10 cellular contexts compared by ENCODE assay signal in genomic region chr2:135299656-135300244, GRCh38.
DNase-seq lines count a peak whose midpoint lies in the region; ATAC-seq and TF ChIP-seq lines count a peak whose summit lies in the region.
"Had no signal": no experiment of that assay in that cellular context is flagged by ENCODE, and none has a peak within 500 bp of the region (broad histone marks: within the 10 kb centered on the region; RNA-seq: fewer than 3 reads in every experiment).

No MANE protein-coding gene starts in this region.

- no peaks in the 10 kb centered on the region for H3K36me3 ChIP-seq in A673 (ENCODE audit: insufficient read depth, low read length, poor library complexity, severe bottlenecking)
- peaks cover 0 to 2% of the 10 kb centered on the region in 2 donors for H3K36me3 ChIP-seq in body of pancreas (replicated peaks in 1 of 2; ENCODE audit: insufficient read depth in 1 of 2, low read depth in 2 of 2)

- peaks cover 3% of the 10 kb centered on the region for H3K4me1 Mint-ChIP-seq in activated CD4-positive, alpha-beta T cell treated with anti-CD3 and anti-CD28 coated beads, Interleukin-2, amount 10 ng/mL, durations not matched to agents 24 days and 14 days
- no peaks in the 10 kb centered on the region for H3K4me1 Mint-ChIP-seq in MCF 10A (ENCODE audit: insufficient read depth, unreplicated experiment)
- H3K4me1 Mint-ChIP-seq: memory B cell had no signal

- POLR2A ChIA-PET in A673 (lab: Charles Lee; ENCODE audit: low non-redundant PET) (no interaction called here), MCF 10A (lab: Yijun Ruan, JAX) (no interaction called here)

- no peak overlapping the region for H3K4me3 ChIP-seq in A673 (ENCODE audit: low read depth, low read length, poor library complexity, severe bottlenecking)
- no peak overlapping the region for H3K4me3 ChIP-seq in body of pancreas
- H3K4me3 ChIP-seq: testis had no signal

- intact Hi-C loops in A673 (cut with micrococcal nuclease; ENCODE audit: unreplicated experiment) (no loop called here), MCF 10A (cut with micrococcal nuclease) (no loop called here), body of pancreas (cut with DNase I) (no loop called here)
- intact Hi-C loops in activated CD4-positive, alpha-beta T cell treated with anti-CD3 and anti-CD28 coated beads, Interleukin-2, amount 10 ng/mL, durations not matched to agents 24 days and 14 days (cut with micrococcal nuclease): no loop called here

- no peak overlapping the region for H3K4me3 Mint-ChIP-seq in activated CD4-positive, alpha-beta T cell treated with anti-CD3 and anti-CD28 coated beads, Interleukin-2, amount 10 ng/mL, durations not matched to agents 24 days and 14 days
- H3K4me3 Mint-ChIP-seq in MCF 10A (ENCODE audit: unreplicated experiment): no peak overlapping the region
- H3K4me3 Mint-ChIP-seq: memory B cell had no signal

- H3K9me3 ChIP-seq in A673 (ENCODE audit: low read depth, low read length, poor library complexity, severe bottlenecking) (no peaks in the 10 kb centered on the region), body of pancreas (no peaks in the 10 kb centered on the region)
- H3K9me3 ChIP-seq: testis had no signal

- TF ChIP-seq CTCF in A673 (conservative IDR thresholded peaks at IDR 0.05; ENCODE audit: low read depth, low read length) (no peak), GM20000 (IDR thresholded peaks at IDR 0.05; ENCODE audit: extremely low read depth, missing control alignments) (no peak), MCF 10A (IDR thresholded peaks at IDR 0.05; ENCODE audit: unreplicated experiment) (no peak), body of pancreas (IDR thresholded peaks at IDR 0.05) (no peak)

- 96 to 98% methylated on average over 1 of the region's 1 CpG for WGBS in body of pancreas, 2 donors

- no peaks in the 10 kb centered on the region for H3K27me3 Mint-ChIP-seq in activated CD4-positive, alpha-beta T cell treated with anti-CD3 and anti-CD28 coated beads, Interleukin-2, amount 10 ng/mL, durations not matched to agents 24 days and 14 days
- H3K27me3 Mint-ChIP-seq in MCF 10A (ENCODE audit: insufficient read depth, unreplicated experiment): no peaks in the 10 kb centered on the region
- H3K27me3 Mint-ChIP-seq: memory B cell had no signal

- CTCF ChIA-PET in A673 (lab: Charles Lee) (no interaction called here), MCF 10A (lab: Yijun Ruan, JAX) (no interaction called here)

- H3K27ac ChIP-seq in A673 (ENCODE audit: low read depth, low read length, poor library complexity, severe bottlenecking) (no peak overlapping the region), body of pancreas (no peak overlapping the region)
- H3K27ac ChIP-seq: testis had no signal

- H3K36me3 Mint-ChIP-seq in activated CD4-positive, alpha-beta T cell treated with anti-CD3 and anti-CD28 coated beads, Interleukin-2, amount 10 ng/mL, durations not matched to agents 24 days and 14 days (ENCODE audit: low read depth): no peaks in the 10 kb centered on the region
- H3K36me3 Mint-ChIP-seq in MCF 10A (ENCODE audit: insufficient read depth, unreplicated experiment): no peaks in the 10 kb centered on the region

- peaks cover 9% of the 10 kb centered on the region for H3K9me3 Mint-ChIP-seq in activated CD4-positive, alpha-beta T cell treated with anti-CD3 and anti-CD28 coated beads, Interleukin-2, amount 10 ng/mL, durations not matched to agents 24 days and 14 days
- peaks cover 8% of the 10 kb centered on the region for H3K9me3 Mint-ChIP-seq in MCF 10A (ENCODE audit: unreplicated experiment)

- H3K4me1 ChIP-seq in A673 (ENCODE audit: insufficient read depth, low read length, poor library complexity, severe bottlenecking): no peaks in the 10 kb centered on the region
- no peaks in the 10 kb centered on the region for H3K4me1 ChIP-seq in body of pancreas
- H3K4me1 ChIP-seq: testis had no signal

- no TSS peak for BruUV-seq in A673 (replicated peaks; lab: Mats Ljungman, UMichigan)
- BruUV-seq in MCF 10A (replicated peaks; lab: Mats Ljungman, UMichigan): no TSS peak

- ATAC-seq in HG03521 (IDR thresholded peaks at IDR 0.05; ENCODE audit: unreplicated experiment) (peak; percentile 61), body of pancreas (no peak)

- H3K27ac Mint-ChIP-seq in activated CD4-positive, alpha-beta T cell treated with anti-CD3 and anti-CD28 coated beads, Interleukin-2, amount 10 ng/mL, durations not matched to agents 24 days and 14 days: no peak overlapping the region
- no peak overlapping the region for H3K27ac Mint-ChIP-seq in MCF 10A (ENCODE audit: low read depth, unreplicated experiment)
- H3K27ac Mint-ChIP-seq: memory B cell had no signal

- DNase-seq in A673 (ENCODE audit: low spot score): peak; percentile 6
- DNase-seq in GM20000 (ENCODE audit: low spot score): peak; percentile 27
- peak; percentile 14 for DNase-seq in astrocyte of the hippocampus (ENCODE audit: low read depth, low spot score)
- DNase-seq in activated CD4-positive, alpha-beta T cell treated with anti-CD3 and anti-CD28 coated beads, Interleukin-2, amount 10 ng/mL, durations not matched to agents 24 days and 14 days: no peak
- no peak for DNase-seq in MCF 10A (ENCODE audit: unreplicated experiment)
- no peak for DNase-seq in body of pancreas
- no peak for DNase-seq in NCI-H2196 (lab: John Stamatoyannopoulos, UW; ENCODE audit: unreplicated experiment)
- DNase-seq: testis had no signal

- H3K27me3 ChIP-seq in A673 (replicated peaks; ENCODE audit: insufficient read depth, low read depth, low read length, poor library complexity) (no peaks in the 10 kb centered on the region), body of pancreas (no peaks in the 10 kb centered on the region)
- H3K27me3 ChIP-seq: testis had no signal

- TF ChIP-seq POLR2A in body of pancreas (IDR thresholded peaks at IDR 0.05): no peak

Comparison
In these comparisons a context has a peak if more than half of its experiments do, and no peak if none do; other contexts are left out.
1. DNase-seq: peak in A673 (single experiment), GM20000 (single experiment) and astrocyte of the hippocampus (single experiment); none in activated CD4-positive, alpha-beta T cell treated with anti-CD3 and anti-CD28 coated beads, Interleukin-2, amount 10 ng/mL, durations not matched to agents 24 days and 14 days (single experiment), MCF 10A (single experiment), body of pancreas (0 of 4) and NCI-H2196 (single experiment).